ENCODE assay signal across 29 cellular contexts in the genomic region with DNA sequence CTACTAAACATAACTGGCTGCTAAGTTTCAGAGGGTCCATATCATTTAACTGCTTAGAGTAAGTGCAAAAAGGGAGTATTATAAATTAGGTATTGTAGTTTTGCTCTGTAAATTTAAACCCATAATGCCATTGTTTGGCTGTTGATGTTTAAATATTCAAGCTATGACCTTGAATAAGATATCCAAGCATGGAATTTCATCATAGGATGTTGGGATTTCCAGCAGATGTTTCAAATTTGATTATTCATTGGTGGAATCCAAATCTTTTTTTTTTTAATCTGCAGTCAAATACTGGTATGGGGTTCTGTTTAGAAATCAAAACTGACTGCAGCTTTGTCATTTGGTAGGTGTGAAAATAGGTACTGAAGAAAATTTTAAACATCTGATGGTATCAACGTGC.
"Had no signal": no experiment of that assay in that cellular context is flagged by ENCODE, and none has a peak within 500 bp of the region (broad histone marks: within the 10 kb centered on the region; RNA-seq: fewer than 3 reads in every experiment).

No MANE protein-coding gene starts in this region.

- H3K4me1 ChIP-seq: colonic mucosa, foreskin keratinocyte, gastroesophageal sphincter, heart left ventricle, sigmoid colon, testis had no signal

- H3K36me3 ChIP-seq: colonic mucosa, gastroesophageal sphincter, heart left ventricle, ovary, sigmoid colon, tibial artery had no signal

- H3K9me3 Mint-ChIP-seq: dendritic cell treated with granulocyte-macrophage colony-stimulating factor and Interleukin-4, amounts not matched to agents 40 ng/mL and 50 ng/mL, for 4 days; endodermal cell; memory B cell; natural killer cell; stimulated activated effector memory CD8-positive, alpha-beta T cell treated with anti-CD3 and anti-CD28 coated beads, Interleukin-12 subunit alpha, Interleukin-12 subunit beta, amount 100 ng/mL, for 72 hours had no signal

- H3K27me3 ChIP-seq: colonic mucosa, foreskin keratinocyte, gastroesophageal sphincter, heart left ventricle, hepatocyte, ovary, sigmoid colon, testis, tibial artery had no signal

- H3K9me3 ChIP-seq: colonic mucosa, gastroesophageal sphincter, heart left ventricle, ovary, psoas muscle, sigmoid colon, testis, tibial artery had no signal

- H3K27ac ChIP-seq: colonic mucosa, epithelial cell of prostate, foreskin keratinocyte, gastroesophageal sphincter, heart left ventricle, hepatocyte, ovary, psoas muscle, sigmoid colon, testis, tibial artery had no signal

- H3K4me3 Mint-ChIP-seq: dendritic cell treated with granulocyte-macrophage colony-stimulating factor and Interleukin-4, amounts not matched to agents 40 ng/mL and 50 ng/mL, for 4 days; endodermal cell; memory B cell; natural killer cell; stimulated activated effector memory CD8-positive, alpha-beta T cell treated with anti-CD3 and anti-CD28 coated beads, Interleukin-12 subunit alpha, Interleukin-12 subunit beta, amount 100 ng/mL, for 72 hours; type B pancreatic cell had no signal

- H3K36me3 Mint-ChIP-seq: natural killer cell; stimulated activated effector memory CD8-positive, alpha-beta T cell treated with anti-CD3 and anti-CD28 coated beads, Interleukin-12 subunit alpha, Interleukin-12 subunit beta, amount 100 ng/mL, for 72 hours; type B pancreatic cell had no signal

- H3K27ac Mint-ChIP-seq: dendritic cell treated with granulocyte-macrophage colony-stimulating factor and Interleukin-4, amounts not matched to agents 40 ng/mL and 50 ng/mL, for 4 days; endodermal cell; memory B cell; natural killer cell; stimulated activated effector memory CD8-positive, alpha-beta T cell treated with anti-CD3 and anti-CD28 coated beads, Interleukin-12 subunit alpha, Interleukin-12 subunit beta, amount 100 ng/mL, for 72 hours; type B pancreatic cell had no signal

- DNase-seq: colonic mucosa; effector CD8-positive, alpha-beta T cell; endodermal cell; foreskin keratinocyte; heart left ventricle; kidney; natural killer cell; occipital lobe; ovary; posterior cingulate gyrus; psoas muscle; right cardiac atrium; sigmoid colon; stimulated activated CD4-positive, alpha-beta T cell treated with anti-CD3 and anti-CD28 coated beads, Interleukin-2, amount 100 ng/mL, for 24 hours; stimulated activated CD4-positive, alpha-beta T cell treated with anti-CD3 and anti-CD28 coated beads, Interleukin-4, amount 100 ng/mL, for 24 hours; stimulated activated naive CD4-positive, alpha-beta T cell treated with Interleukin-2 at 50 U/mL for 16 hours; substantia nigra; testis; tibial artery had no signal

- H3K4me1 Mint-ChIP-seq: endodermal cell; stimulated activated effector memory CD8-positive, alpha-beta T cell treated with anti-CD3 and anti-CD28 coated beads, Interleukin-12 subunit alpha, Interleukin-12 subunit beta, amount 100 ng/mL, for 72 hours had no signal

- ATAC-seq: esophagus mucosa; foreskin keratinocyte; gastroesophageal sphincter; heart left ventricle; left lobe of liver; natural killer cell; psoas muscle; right cardiac atrium; stimulated activated effector memory CD8-positive, alpha-beta T cell treated with anti-CD3 and anti-CD28 coated beads, Interleukin-12 subunit alpha, Interleukin-12 subunit beta, amount 100 ng/mL, for 72 hours had no signal

- H3K27me3 Mint-ChIP-seq: dendritic cell treated with granulocyte-macrophage colony-stimulating factor and Interleukin-4, amounts not matched to agents 40 ng/mL and 50 ng/mL, for 4 days; memory B cell; type B pancreatic cell had no signal

- H3K4me2 ChIP-seq: hepatocyte had no signal

- H3K4me3 ChIP-seq: colonic mucosa, gastroesophageal sphincter, heart left ventricle, hepatocyte, lung, ovary, psoas muscle, sigmoid colon, testis, tibial artery had no signal
